ENCODE assay signal across 13 cellular contexts in genomic region chr3:8319935-8320634, GRCh38.
DNase-seq lines count a peak whose midpoint lies in the region; ATAC-seq and TF ChIP-seq lines count a peak whose summit lies in the region.
"Had no signal": no experiment of that assay in that cellular context is flagged by ENCODE, and none has a peak within 500 bp of the region (broad histone marks: within the 10 kb centered on the region; RNA-seq: fewer than 3 reads in every experiment).

No MANE protein-coding gene starts in this region.

- H4K20me1 ChIP-seq in osteoblast (ENCODE audit: insufficient read depth, low read length) = no peaks in the 10 kb centered on the region

- H2AFZ ChIP-seq in osteoblast (ENCODE audit: low read length) = no peak overlapping the region

- no peak for ATAC-seq in HG03108 (IDR thresholded peaks at IDR 0.05; ENCODE audit: unreplicated experiment)

- peaks cover 30% of the 10 kb centered on the region for H3K4me1 ChIP-seq in osteoblast (ENCODE audit: insufficient read depth, low read length)
- H3K4me1 ChIP-seq: spleen had no signal

- peak; percentile 77 for DNase-seq in GM03348 (ENCODE audit: low spot score)
- DNase-seq in NCI-H460 (ENCODE audit: extremely low read depth, low read depth) = peak; percentile 13
- peak; percentile 73 for DNase-seq in epithelial cell of esophagus (ENCODE audit: low read depth)
- DNase-seq in osteoblast (ENCODE audit: insufficient read length, low spot score, missing footprints) = peak; percentile 80
- no peak for DNase-seq in NCI-H2081 treated with DMSO at 0.1 percent for 48 hours (lab: John Stamatoyannopoulos, UW)
- no peak for DNase-seq in activated CD4-positive, CD25-positive, alpha-beta regulatory T cell (lab: John Stamatoyannopoulos, UW)
- no peak for DNase-seq in NCI-H510A (lab: John Stamatoyannopoulos, UW)
- DNase-seq: activated CD4-positive, CD25-positive, alpha-beta regulatory T cell treated with anti-CD3 and anti-CD28 coated beads, Interleukin-2, amount 50 U/mL, for 72 hours; DND-41; NCI-H2171 treated with DMSO at 0.1 percent for 48 hours; SIG-M5; spleen had no signal

- H3K27me3 ChIP-seq in osteoblast (ENCODE audit: insufficient read depth, low read length) = no peaks in the 10 kb centered on the region
- H3K27me3 ChIP-seq: spleen had no signal

- H3K79me2 ChIP-seq in osteoblast (ENCODE audit: insufficient read depth, low read length) = no peaks in the 10 kb centered on the region

- H3K4me3 ChIP-seq in epithelial cell of esophagus (ENCODE audit: low read length) (no peak overlapping the region), osteoblast (ENCODE audit: insufficient read depth, low read length) (no peak overlapping the region)
- H3K4me3 ChIP-seq: spleen had no signal

- no peaks in the 10 kb centered on the region for H3K9me3 ChIP-seq in osteoblast (ENCODE audit: low read depth, low read length)
- H3K9me3 ChIP-seq: spleen had no signal

- TF ChIP-seq CTCF in epithelial cell of esophagus (IDR thresholded peaks at IDR 0.05; ENCODE audit: insufficient read depth, low read depth, low read length, missing control alignments) (no peak), osteoblast (IDR thresholded peaks at IDR 0.05; ENCODE audit: extremely low read depth, low read depth, low read length) (no peak)

- H3K36me3 ChIP-seq in osteoblast (ENCODE audit: insufficient read depth, low read length) = no peaks in the 10 kb centered on the region
- H3K36me3 ChIP-seq: spleen had no signal

- peak overlapping the region; percentile 24 for H3K4me2 ChIP-seq in osteoblast (ENCODE audit: insufficient read depth, low read length)

- peak overlapping the region; percentile 38 for H3K27ac ChIP-seq in osteoblast (ENCODE audit: low read depth, low read length)
- H3K27ac ChIP-seq: spleen had no signal

Comparison
In these comparisons a context has a peak if more than half of its experiments do, and no peak if none do; other contexts are left out.
1. DNase-seq: peak in GM03348 (single experiment), NCI-H460 (single experiment), epithelial cell of esophagus (single experiment) and osteoblast (single experiment); none in NCI-H2081 treated with DMSO at 0.1 percent for 48 hours (single experiment), activated CD4-positive, CD25-positive, alpha-beta regulatory T cell (0 of 4) and NCI-H510A (single experiment).